In the genomic region with DNA sequence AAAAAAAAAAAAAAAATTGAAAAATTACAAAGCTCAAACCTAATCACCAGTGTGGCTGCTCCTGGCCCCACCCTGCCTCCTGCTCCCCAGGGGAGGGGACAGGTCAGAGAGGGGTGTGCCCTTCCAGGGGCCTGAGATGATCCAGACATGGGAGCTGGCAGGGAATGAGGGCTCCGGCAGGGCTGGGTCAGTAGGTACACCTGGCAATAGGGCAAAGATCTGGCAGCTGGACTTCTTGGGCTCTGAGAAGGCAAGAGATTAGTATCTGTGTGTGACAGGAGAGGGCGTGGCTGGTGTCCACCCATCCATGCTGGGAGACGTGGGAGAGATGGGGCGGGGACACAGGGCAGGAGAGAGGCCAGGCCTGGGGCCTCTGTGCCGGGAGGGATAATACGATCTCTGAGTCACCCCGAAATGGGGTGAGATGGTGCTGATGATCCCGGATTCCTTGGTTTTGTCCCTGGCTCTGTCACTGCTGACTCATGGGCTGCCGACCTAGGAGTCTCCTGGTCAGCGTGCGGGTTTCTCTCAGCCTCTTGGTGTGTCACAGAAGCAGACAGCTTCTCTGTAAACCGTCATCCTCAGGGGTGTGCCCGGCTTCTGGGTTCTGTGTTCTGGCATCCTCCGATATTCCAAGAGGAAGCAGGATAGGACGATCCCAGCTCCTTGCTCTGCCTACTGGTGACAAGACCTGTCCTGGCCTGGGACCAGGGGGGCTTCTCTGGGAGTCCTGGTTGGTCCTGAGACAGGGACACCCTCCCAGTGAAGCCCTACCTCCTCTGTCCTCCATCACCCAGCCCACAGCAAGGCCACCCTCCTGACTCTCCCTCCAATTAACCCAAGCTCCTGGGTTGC, we compare ENCODE assay signal across 1 cellular context.
TF ChIP-seq lines count a peak whose summit lies in the region.

No MANE protein-coding gene starts in this region.

TF ChIP-seq in GM23338, 12 proteins besides CTCF, POLR2A, EP300 and RAD21 (continued from another document):
- TF ChIP-seq, protein P1, sequence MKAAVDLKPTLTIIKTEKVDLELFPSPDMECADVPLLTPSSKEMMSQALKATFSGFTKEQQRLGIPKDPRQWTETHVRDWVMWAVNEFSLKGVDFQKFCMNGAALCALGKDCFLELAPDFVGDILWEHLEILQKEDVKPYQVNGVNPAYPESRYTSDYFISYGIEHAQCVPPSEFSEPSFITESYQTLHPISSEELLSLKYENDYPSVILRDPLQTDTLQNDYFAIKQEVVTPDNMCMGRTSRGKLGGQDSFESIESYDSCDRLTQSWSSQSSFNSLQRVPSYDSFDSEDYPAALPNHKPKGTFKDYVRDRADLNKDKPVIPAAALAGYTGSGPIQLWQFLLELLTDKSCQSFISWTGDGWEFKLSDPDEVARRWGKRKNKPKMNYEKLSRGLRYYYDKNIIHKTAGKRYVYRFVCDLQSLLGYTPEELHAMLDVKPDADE (IDR thresholded peaks at IDR 0.05), result no peak
- TF ChIP-seq, protein P2, sequence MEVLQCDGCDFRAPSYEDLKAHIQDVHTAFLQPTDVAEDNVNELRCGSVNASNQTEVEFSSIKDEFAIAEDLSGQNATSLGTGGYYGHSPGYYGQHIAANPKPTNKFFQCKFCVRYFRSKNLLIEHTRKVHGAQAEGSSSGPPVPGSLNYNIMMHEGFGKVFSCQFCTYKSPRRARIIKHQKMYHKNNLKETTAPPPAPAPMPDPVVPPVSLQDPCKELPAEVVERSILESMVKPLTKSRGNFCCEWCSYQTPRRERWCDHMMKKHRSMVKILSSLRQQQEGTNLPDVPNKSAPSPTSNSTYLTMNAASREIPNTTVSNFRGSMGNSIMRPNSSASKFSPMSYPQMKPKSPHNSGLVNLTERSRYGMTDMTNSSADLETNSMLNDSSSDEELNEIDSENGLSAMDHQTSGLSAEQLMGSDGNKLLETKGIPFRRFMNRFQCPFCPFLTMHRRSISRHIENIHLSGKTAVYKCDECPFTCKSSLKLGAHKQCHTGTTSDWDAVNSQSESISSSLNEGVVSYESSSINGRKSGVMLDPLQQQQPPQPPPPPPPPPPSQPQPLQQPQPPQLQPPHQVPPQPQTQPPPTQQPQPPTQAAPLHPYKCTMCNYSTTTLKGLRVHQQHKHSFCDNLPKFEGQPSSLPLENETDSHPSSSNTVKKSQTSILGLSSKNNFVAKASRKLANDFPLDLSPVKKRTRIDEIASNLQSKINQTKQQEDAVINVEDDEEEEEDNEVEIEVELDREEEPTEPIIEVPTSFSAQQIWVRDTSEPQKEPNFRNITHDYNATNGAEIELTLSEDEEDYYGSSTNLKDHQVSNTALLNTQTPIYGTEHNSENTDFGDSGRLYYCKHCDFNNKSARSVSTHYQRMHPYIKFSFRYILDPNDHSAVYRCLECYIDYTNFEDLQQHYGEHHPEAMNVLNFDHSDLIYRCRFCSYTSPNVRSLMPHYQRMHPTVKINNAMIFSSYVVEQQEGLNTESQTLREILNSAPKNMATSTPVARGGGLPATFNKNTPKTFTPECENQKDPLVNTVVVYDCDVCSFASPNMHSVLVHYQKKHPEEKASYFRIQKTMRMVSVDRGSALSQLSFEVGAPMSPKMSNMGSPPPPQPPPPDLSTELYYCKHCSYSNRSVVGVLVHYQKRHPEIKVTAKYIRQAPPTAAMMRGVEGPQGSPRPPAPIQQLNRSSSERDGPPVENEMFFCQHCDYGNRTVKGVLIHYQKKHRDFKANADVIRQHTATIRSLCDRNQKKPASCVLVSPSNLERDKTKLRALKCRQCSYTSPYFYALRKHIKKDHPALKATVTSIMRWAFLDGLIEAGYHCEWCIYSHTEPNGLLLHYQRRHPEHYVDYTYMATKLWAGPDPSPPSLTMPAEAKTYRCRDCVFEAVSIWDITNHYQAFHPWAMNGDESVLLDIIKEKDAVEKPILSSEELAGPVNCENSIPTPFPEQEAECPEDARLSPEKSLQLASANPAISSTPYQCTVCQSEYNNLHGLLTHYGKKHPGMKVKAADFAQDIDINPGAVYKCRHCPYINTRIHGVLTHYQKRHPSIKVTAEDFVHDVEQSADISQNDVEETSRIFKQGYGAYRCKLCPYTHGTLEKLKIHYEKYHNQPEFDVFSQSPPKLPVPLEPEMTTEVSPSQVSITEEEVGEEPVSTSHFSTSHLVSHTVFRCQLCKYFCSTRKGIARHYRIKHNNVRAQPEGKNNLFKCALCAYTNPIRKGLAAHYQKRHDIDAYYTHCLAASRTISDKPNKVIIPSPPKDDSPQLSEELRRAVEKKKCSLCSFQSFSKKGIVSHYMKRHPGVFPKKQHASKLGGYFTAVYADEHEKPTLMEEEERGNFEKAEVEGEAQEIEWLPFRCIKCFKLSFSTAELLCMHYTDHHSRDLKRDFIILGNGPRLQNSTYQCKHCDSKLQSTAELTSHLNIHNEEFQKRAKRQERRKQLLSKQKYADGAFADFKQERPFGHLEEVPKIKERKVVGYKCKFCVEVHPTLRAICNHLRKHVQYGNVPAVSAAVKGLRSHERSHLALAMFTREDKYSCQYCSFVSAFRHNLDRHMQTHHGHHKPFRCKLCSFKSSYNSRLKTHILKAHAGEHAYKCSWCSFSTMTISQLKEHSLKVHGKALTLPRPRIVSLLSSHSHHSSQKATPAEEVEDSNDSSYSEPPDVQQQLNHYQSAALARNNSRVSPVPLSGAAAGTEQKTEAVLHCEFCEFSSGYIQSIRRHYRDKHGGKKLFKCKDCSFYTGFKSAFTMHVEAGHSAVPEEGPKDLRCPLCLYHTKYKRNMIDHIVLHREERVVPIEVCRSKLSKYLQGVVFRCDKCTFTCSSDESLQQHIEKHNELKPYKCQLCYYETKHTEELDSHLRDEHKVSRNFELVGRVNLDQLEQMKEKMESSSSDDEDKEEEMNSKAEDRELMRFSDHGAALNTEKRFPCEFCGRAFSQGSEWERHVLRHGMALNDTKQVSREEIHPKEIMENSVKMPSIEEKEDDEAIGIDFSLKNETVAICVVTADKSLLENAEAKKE (CRISPR knock-in tag; IDR thresholded peaks at IDR 0.05), result no peak
- TF ChIP-seq ZNF331 (CRISPR knock-in tag; IDR thresholded peaks at IDR 0.05; ENCODE audit: low read depth) (no peak), CREB1 (CRISPR knock-in tag; IDR thresholded peaks at IDR 0.05; ENCODE audit: low read depth) (no peak), JUNB (IDR thresholded peaks at IDR 0.05; ENCODE audit: unreplicated experiment) (no peak)
